In genomic region chr5:142571351-142571750, GRCh38 we compare ENCODE assay signal across 29 cellular contexts.
"Had no signal": no experiment of that assay in that cellular context is flagged by ENCODE, and none has a peak within 500 bp of the region (broad histone marks: within the 10 kb centered on the region; RNA-seq: fewer than 3 reads in every experiment).

No MANE protein-coding gene starts in this region.

- H3K27me3 ChIP-seq: adrenal gland, ascending aorta, brain microvascular endothelial cell, gastrocnemius medialis, left lung, spleen, upper lobe of left lung had no signal

- H3K4me1 Mint-ChIP-seq: activated CD4-positive, alpha-beta T cell treated with anti-CD3 and anti-CD28 coated beads, Interleukin-2, amount 10 ng/mL, durations not matched to agents 24 days and 14 days; activated CD8-positive, alpha-beta memory T cell treated with anti-CD3 and anti-CD28 coated beads, Interleukin-2, amount 10 ng/mL, durations not matched to agents 7 days and 5 days had no signal

- H3K36me3 Mint-ChIP-seq: activated CD8-positive, alpha-beta memory T cell treated with anti-CD3 and anti-CD28 coated beads, Interleukin-2, amount 10 ng/mL, durations not matched to agents 7 days and 5 days; activated naive CD8-positive, alpha-beta T cell; mesothelial cell of epicardium had no signal

- FAIRE-seq: endothelial cell of umbilical vein had no signal

- H3K27ac ChIP-seq: adrenal gland, ascending aorta, brain microvascular endothelial cell, gastrocnemius medialis, left lung, spleen, thoracic aorta, upper lobe of left lung had no signal

- H3K36me3 ChIP-seq: adrenal gland, ascending aorta, brain microvascular endothelial cell, gastrocnemius medialis, left lung, spleen, thoracic aorta, upper lobe of left lung had no signal

- DNase-seq: activated CD4-positive, alpha-beta T cell treated with anti-CD3 and anti-CD28 coated beads, Interleukin-2, amount 10 ng/mL, durations not matched to agents 24 days and 14 days; activated CD8-positive, alpha-beta memory T cell treated with anti-CD3 and anti-CD28 coated beads, Interleukin-2, amount 10 ng/mL, durations not matched to agents 7 days and 5 days; activated CD8-positive, alpha-beta T cell treated with anti-CD3 and anti-CD28 coated beads for 36 hours; activated gamma-delta T cell treated with Interleukin-2 at 50 U/mL for 16 hours; activated T-cell treated with anti-CD3 and anti-CD28 coated beads for 4 hours; adrenal gland; brain microvascular endothelial cell; central memory CD4-positive, alpha-beta T cell; effector memory CD4-positive, alpha-beta T cell; gastrocnemius medialis; hypothalamus; left lung; naive thymus-derived CD8-positive, alpha-beta T cell; retina; spleen; stimulated activated CD4-positive, alpha-beta T cell treated with anti-CD3 and anti-CD28 coated beads, Interleukin-4, amount 100 ng/mL, for 1 hour; stimulated activated naive CD4-positive, alpha-beta T cell; T-helper 1 cell; upper lobe of left lung had no signal

- ATAC-seq: activated CD4-positive, CD25-positive, alpha-beta regulatory T cell treated with anti-CD3 and anti-CD28 coated beads, Interleukin-2, amount 50 U/mL, for 24 hours; activated CD8-positive, alpha-beta memory T cell treated with anti-CD3 and anti-CD28 coated beads, Interleukin-2, amount 10 ng/mL, durations not matched to agents 7 days and 5 days; activated CD8-positive, alpha-beta T cell treated with anti-CD3 and anti-CD28 coated beads for 36 hours; esophagus mucosa; gastrocnemius medialis; left lung; naive thymus-derived CD8-positive, alpha-beta T cell had no signal

- H3K9me3 ChIP-seq: adrenal gland, ascending aorta, gastrocnemius medialis, left lung, spleen, thoracic aorta, upper lobe of left lung had no signal

- H3K4me3 ChIP-seq: adrenal gland, ascending aorta, gastrocnemius medialis, left lung, lung, spleen, thoracic aorta, upper lobe of left lung had no signal

- H3K27me3 Mint-ChIP-seq: activated CD4-positive, alpha-beta T cell treated with anti-CD3 and anti-CD28 coated beads, Interleukin-2, amount 10 ng/mL, durations not matched to agents 24 days and 14 days had no signal

- H3K4me3 Mint-ChIP-seq: activated CD4-positive, alpha-beta T cell treated with anti-CD3 and anti-CD28 coated beads, Interleukin-2, amount 10 ng/mL, durations not matched to agents 24 days and 14 days; activated CD8-positive, alpha-beta memory T cell treated with anti-CD3 and anti-CD28 coated beads, Interleukin-2, amount 10 ng/mL, durations not matched to agents 7 days and 5 days; activated CD8-positive, alpha-beta T cell treated with anti-CD3 and anti-CD28 coated beads for 36 hours; activated naive CD8-positive, alpha-beta T cell; activated T-helper 1 cell treated with anti-CD3 and anti-CD28 coated beads, Interleukin-12 subunit alpha, Interleukin-12 subunit beta, Interleukin-2, Interleukin-4 antibody, amounts not matched to agents 30 ng/mL and 10 ng/mL and 1 ng/mL, durations not matched to agents 14 hours and 24 hours and 36 hours; mesothelial cell of epicardium; naive thymus-derived CD8-positive, alpha-beta T cell had no signal

- H3K9me3 Mint-ChIP-seq: activated CD4-positive, alpha-beta T cell treated with anti-CD3 and anti-CD28 coated beads, Interleukin-2, amount 10 ng/mL, durations not matched to agents 24 days and 14 days; activated CD8-positive, alpha-beta T cell treated with anti-CD3 and anti-CD28 coated beads for 36 hours; activated T-helper 1 cell treated with anti-CD3 and anti-CD28 coated beads, Interleukin-12 subunit alpha, Interleukin-12 subunit beta, Interleukin-2, Interleukin-4 antibody, amounts not matched to agents 30 ng/mL and 10 ng/mL and 1 ng/mL, durations not matched to agents 14 hours and 24 hours and 36 hours had no signal

- H3K27ac Mint-ChIP-seq: activated CD4-positive, alpha-beta T cell treated with anti-CD3 and anti-CD28 coated beads, Interleukin-2, amount 10 ng/mL, durations not matched to agents 24 days and 14 days; activated CD8-positive, alpha-beta memory T cell treated with anti-CD3 and anti-CD28 coated beads, Interleukin-2, amount 10 ng/mL, durations not matched to agents 7 days and 5 days; activated CD8-positive, alpha-beta T cell treated with anti-CD3 and anti-CD28 coated beads for 36 hours; activated naive CD8-positive, alpha-beta T cell; activated T-helper 1 cell treated with anti-CD3 and anti-CD28 coated beads, Interleukin-12 subunit alpha, Interleukin-12 subunit beta, Interleukin-2, Interleukin-4 antibody, amounts not matched to agents 30 ng/mL and 10 ng/mL and 1 ng/mL, durations not matched to agents 14 hours and 24 hours and 36 hours; mesothelial cell of epicardium; naive thymus-derived CD8-positive, alpha-beta T cell; progenitor cell of endocrine pancreas had no signal

- H3K4me1 ChIP-seq: gastrocnemius medialis, left lung, upper lobe of left lung had no signal
